In the genomic region with DNA sequence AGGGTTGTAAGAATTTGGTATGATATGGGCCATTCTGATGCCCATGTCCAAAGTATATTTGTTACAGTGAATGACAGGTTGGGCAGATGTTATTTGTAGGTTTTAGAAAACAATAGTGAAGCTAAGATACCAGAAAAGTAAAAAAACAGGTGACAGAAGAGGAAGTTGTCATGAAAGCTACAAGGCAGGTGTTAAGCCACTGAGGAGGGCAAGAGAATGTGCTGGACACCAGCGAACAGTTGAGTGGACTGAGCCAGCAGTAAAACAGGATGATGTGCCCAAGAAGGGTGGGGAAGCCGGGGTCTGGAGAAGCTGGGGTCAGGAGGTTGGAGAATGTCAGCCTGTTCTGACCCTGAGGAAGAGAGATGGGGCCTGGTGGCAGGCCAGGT, we compare ENCODE assay signal across 20 cellular contexts.
DNase-seq lines count a peak whose midpoint lies in the region; ATAC-seq and TF ChIP-seq lines count a peak whose summit lies in the region.
"Had no signal": no experiment of that assay in that cellular context is flagged by ENCODE, and none has a peak within 500 bp of the region (broad histone marks: within the 10 kb centered on the region; RNA-seq: fewer than 3 reads in every experiment).

No MANE protein-coding gene starts in this region.

- H3K36me3 ChIP-seq in heart left ventricle (no peaks in the 10 kb centered on the region), MM.1S (replicated peaks; ENCODE audit: insufficient read depth, low read length) (no peaks in the 10 kb centered on the region), gastrocnemius medialis (no peaks in the 10 kb centered on the region)
- H3K36me3 ChIP-seq: tibial artery had no signal

- no peaks in the 10 kb centered on the region for H3F3A ChIP-seq in MM.1S (ENCODE audit: insufficient read depth, low read length)

- H3K79me2 ChIP-seq in MM.1S (ENCODE audit: low read length) = no peaks in the 10 kb centered on the region

- H3K27me3 ChIP-seq in heart left ventricle = no peaks in the 10 kb centered on the region
- H3K27me3 ChIP-seq in MM.1S (replicated peaks; ENCODE audit: insufficient read depth, low read length) = no peaks in the 10 kb centered on the region
- H3K27me3 ChIP-seq in gastrocnemius medialis = no peaks in the 10 kb centered on the region
- H3K27me3 ChIP-seq: tibial artery had no signal

- no peaks in the 10 kb centered on the region for H3K9me2 ChIP-seq in MM.1S (replicated peaks; ENCODE audit: insufficient read depth, low read length)

- H3K9me3 Mint-ChIP-seq in endothelial cell (ENCODE audit: unreplicated experiment) = no peaks in the 10 kb centered on the region
- H3K9me3 Mint-ChIP-seq: naive thymus-derived CD4-positive, alpha-beta T cell; stimulated activated naive CD8-positive, alpha-beta T cell treated with anti-CD3 and anti-CD28 coated beads, Interleukin-15, Interleukin-2, amounts not matched to agents 100 ng/mL and 50 ng/mL, for 24 hours had no signal

- H3K27ac ChIP-seq in heart left ventricle (peak overlapping the region; percentile 25 to 87 (median 76)), MM.1S (ENCODE audit: low read length) (peak overlapping the region; percentile 32; the same call in 1 of the 2 replicates), gastrocnemius medialis (peak overlapping the region; percentile 84 to 94 (median 88))
- H3K27ac ChIP-seq: tibial artery had no signal

- no peak for TF ChIP-seq POLR2A in heart left ventricle (IDR thresholded peaks at IDR 0.05)
- TF ChIP-seq POLR2A in gastrocnemius medialis (IDR thresholded peaks at IDR 0.05) = no peak
- TF ChIP-seq POLR2A in lower leg skin (IDR thresholded peaks at IDR 0.05) = no peak

- no peak overlapping the region for H3K9ac ChIP-seq in MM.1S (ENCODE audit: low read length)

- DNase-seq in heart left ventricle (no peak), Right ventricle myocardium superior (no peak), MM.1S (no peak), endothelial cell (ENCODE audit: low spot score) (no peak), gastrocnemius medialis (peak in 1 of 2 donors; percentile 24), lower leg skin (ENCODE audit: low spot score in 2 of 2) (no peak), GOT3 (lab: John Stamatoyannopoulos, UW) (no peak)
- DNase-seq: activated CD4-positive, alpha-beta T cell treated with anti-CD3 and anti-CD28 coated beads for 36 hours; C1 segment of cervical spinal cord; KBM-7; left colon; naive thymus-derived CD4-positive, alpha-beta T cell; NCI-H1436; NCI-H774; stimulated activated CD4-positive, alpha-beta T cell treated with anti-CD3 and anti-CD28 coated beads, Interleukin-12 subunit alpha, Interleukin-12 subunit beta, amount 100 ng/mL, for 4 hours; stimulated activated CD4-positive, alpha-beta T cell treated with anti-CD3 and anti-CD28 coated beads, Interleukin-4, amount 100 ng/mL, for 4 hours; tibial artery had no signal

- peak overlapping the region; percentile 16 for H3K27ac Mint-ChIP-seq in endothelial cell (ENCODE audit: unreplicated experiment)
- H3K27ac Mint-ChIP-seq: activated CD4-positive, alpha-beta T cell treated with anti-CD3 and anti-CD28 coated beads for 36 hours; activated naive CD8-positive, alpha-beta T cell; stimulated activated naive CD8-positive, alpha-beta T cell treated with anti-CD3 and anti-CD28 coated beads, Interleukin-15, Interleukin-2, amounts not matched to agents 100 ng/mL and 50 ng/mL, for 24 hours had no signal

- peaks cover 4% of the 10 kb centered on the region for H3K4me1 Mint-ChIP-seq in endothelial cell (ENCODE audit: unreplicated experiment)

- ATAC-seq in heart left ventricle (peak in 1 of 4 donors; percentile 15), Right ventricle myocardium superior (ENCODE audit: poor library complexity) (no peak), gastrocnemius medialis (peak; percentile 4 to 25), HG03442 (IDR thresholded peaks at IDR 0.05; ENCODE audit: unreplicated experiment) (no peak)
- ATAC-seq: activated CD4-positive, alpha-beta T cell treated with anti-CD3 and anti-CD28 coated beads for 36 hours had no signal

- WGBS in heart left ventricle, 4 donors = 61 to 83% (median 67%) methylated on average over 2 of the region's 2 CpGs
- 89% methylated on average over 2 of the region's 2 CpGs for WGBS in lower leg skin, 2 donors

- peak overlapping the region; percentile 5 for H3K4me3 Mint-ChIP-seq in endothelial cell (ENCODE audit: unreplicated experiment)
- H3K4me3 Mint-ChIP-seq: activated CD4-positive, alpha-beta T cell treated with anti-CD3 and anti-CD28 coated beads for 36 hours; activated naive CD8-positive, alpha-beta T cell; naive thymus-derived CD4-positive, alpha-beta T cell; stimulated activated naive CD8-positive, alpha-beta T cell treated with anti-CD3 and anti-CD28 coated beads, Interleukin-15, Interleukin-2, amounts not matched to agents 100 ng/mL and 50 ng/mL, for 24 hours had no signal

- H3K4me1 ChIP-seq in heart left ventricle = peaks cover 0 to 21% (median 10%) of the 10 kb centered on the region in 12 donors
- peaks cover 15% of the 10 kb centered on the region for H3K4me1 ChIP-seq in MM.1S (ENCODE audit: low read length)
- H3K4me1 ChIP-seq in gastrocnemius medialis = peaks cover 30 to 38% of the 10 kb centered on the region in 2 donors

- TF ChIP-seq CTCF in heart left ventricle (IDR thresholded peaks at IDR 0.05) (no peak), MM.1S (IDR thresholded peaks at IDR 0.05; ENCODE audit: low read length) (no peak), endothelial cell (IDR thresholded peaks at IDR 0.05; ENCODE audit: unreplicated experiment) (no peak), gastrocnemius medialis (IDR thresholded peaks at IDR 0.05 in 4 of 5, conservative IDR thresholded peaks at IDR 0.05 in 1 of 5) (no peak), lower leg skin (IDR thresholded peaks at IDR 0.05) (no peak)

- H2AFZ ChIP-seq in MM.1S (ENCODE audit: low read length) = no peak overlapping the region

- H3K27me3 Mint-ChIP-seq in endothelial cell (ENCODE audit: unreplicated experiment) = no peaks in the 10 kb centered on the region
- H3K27me3 Mint-ChIP-seq: activated CD4-positive, alpha-beta T cell treated with anti-CD3 and anti-CD28 coated beads for 36 hours; activated naive CD8-positive, alpha-beta T cell; naive thymus-derived CD4-positive, alpha-beta T cell; stimulated activated naive CD8-positive, alpha-beta T cell treated with anti-CD3 and anti-CD28 coated beads, Interleukin-15, Interleukin-2, amounts not matched to agents 100 ng/mL and 50 ng/mL, for 24 hours had no signal

- no peak overlapping the region for H3K4me2 ChIP-seq in MM.1S (ENCODE audit: low read depth, low read length)

- H4K20me1 ChIP-seq in MM.1S (ENCODE audit: insufficient read depth, low read length) = no peaks in the 10 kb centered on the region

- no peak overlapping the region for H3K4me3 ChIP-seq in heart left ventricle
- no peak overlapping the region for H3K4me3 ChIP-seq in MM.1S (ENCODE audit: low read length)
- H3K4me3 ChIP-seq in gastrocnemius medialis = no peak overlapping the region
- no peak overlapping the region for H3K4me3 ChIP-seq in lower leg skin (ENCODE audit: low read depth, poor library complexity, severe bottlenecking)
- H3K4me3 ChIP-seq: tibial artery had no signal

- peaks cover 6% of the 10 kb centered on the region for H3K36me3 Mint-ChIP-seq in endothelial cell (ENCODE audit: low read depth, unreplicated experiment)
- H3K36me3 Mint-ChIP-seq: activated naive CD8-positive, alpha-beta T cell had no signal

- no peaks in the 10 kb centered on the region for H3K9me3 ChIP-seq in heart left ventricle
- H3K9me3 ChIP-seq in MM.1S (replicated peaks; ENCODE audit: insufficient read depth, low read length) = no peaks in the 10 kb centered on the region
- H3K9me3 ChIP-seq in gastrocnemius medialis = no peaks in the 10 kb centered on the region
- H3K9me3 ChIP-seq: tibial artery had no signal

- in situ Hi-C loops in gastrocnemius medialis (cut with MboI; ENCODE audit: low sequenced_read_pairs in 4 of 4) = no loop called here

- intact Hi-C loops in heart left ventricle (cut with DNase I) (loop anchor here in 1 of 10 donors (1.0 kb wide), 1 partner anchor 31 kb away; no protein-coding TSS in a partner anchor), Right ventricle myocardium superior (cut with DNase I) (no loop called here), gastrocnemius medialis (cut with DNase I; ENCODE audit: low total_unique reads) (loop anchor here (1.0 to 5.0 kb wide), 4 partner anchors 42 to 166 kb away; partner anchors contain the start of gene PPP2R5A), lower leg skin (cut with DNase I; ENCODE audit: low total_unique reads) (no loop called here)

Comparison
In these comparisons a context has a peak if more than half of its experiments do, and no peak if none do; other contexts are left out.
1. ATAC-seq: peak in gastrocnemius medialis (2 of 2); none in Right ventricle myocardium superior (single experiment) and HG03442 (single experiment).
2. H3K27ac ChIP-seq: peak in every context shown above with its lines; median percentile 88 in gastrocnemius medialis; 76 in heart left ventricle; 32 in MM.1S.